Comparison of ENCODE assay signal across 19 cellular contexts in genomic region chr4:2742081-2742822, GRCh38. TPM values are rescaled to one million over a fixed set of nuclear protein-coding genes. Genes with fewer than 3 reads are reported as not detected.
A peak's percentile ranks its signal among the peaks of the same experiment; 100 is the strongest.
DNase-seq lines count a peak whose midpoint lies in the region; ATAC-seq and TF ChIP-seq lines count a peak whose summit lies in the region.
"Had no signal": no experiment of that assay in that cellular context is flagged by ENCODE, and none has a peak within 500 bp of the region (broad histone marks: within the 10 kb centered on the region; RNA-seq: fewer than 3 reads in every experiment).

No MANE protein-coding gene starts in this region.

- H3K4me3 ChIP-seq in effector memory CD4-positive, alpha-beta T cell (ENCODE audit: insufficient read depth, low read depth, low read length, poor library complexity, severe bottlenecking), result no peak overlapping the region
- H3K4me3 ChIP-seq: prostate gland had no signal

- no peaks in the 10 kb centered on the region for H3K9me3 ChIP-seq in effector memory CD4-positive, alpha-beta T cell (ENCODE audit: control insufficient read depth, low read length)
- H3K9me3 ChIP-seq: prostate gland had no signal

- peaks cover 4% of the 10 kb centered on the region for H3K9me3 Mint-ChIP-seq in activated CD4-positive, alpha-beta T cell treated with anti-CD3 and anti-CD28 coated beads, Interleukin-2, amount 10 ng/mL, durations not matched to agents 24 days and 14 days
- peaks cover 2% of the 10 kb centered on the region for H3K9me3 Mint-ChIP-seq in stimulated activated effector memory CD8-positive, alpha-beta T cell treated with anti-CD3 and anti-CD28 coated beads, Interleukin-12 subunit alpha, Interleukin-12 subunit beta, amount 100 ng/mL, for 72 hours
- H3K9me3 Mint-ChIP-seq: endodermal cell had no signal

- peak overlapping the region; percentile 71 for H3K27ac ChIP-seq in RWPE1
- peak overlapping the region; percentile 14 for H3K27ac ChIP-seq in effector memory CD4-positive, alpha-beta T cell (ENCODE audit: insufficient read depth, low read length, poor library complexity, severe bottlenecking)
- H3K27ac ChIP-seq: prostate gland had no signal

- TF ChIP-seq CTCF in RWPE1 (conservative IDR thresholded peaks at IDR 0.05; ENCODE audit: low read depth), result no peak

- ATAC-seq in stimulated activated effector memory CD8-positive, alpha-beta T cell treated with anti-CD3 and anti-CD28 coated beads, Interleukin-12 subunit alpha, Interleukin-12 subunit beta, amount 100 ng/mL, for 72 hours, result no peak
- ATAC-seq: activated CD4-positive, alpha-beta T cell treated with anti-CD3 and anti-CD28 coated beads for 36 hours; left cardiac atrium; stimulated activated naive CD8-positive, alpha-beta T cell treated with anti-CD3 and anti-CD28 coated beads, Interleukin-15, amount 100 ng/mL, for 72 hours had no signal

- H3K4me3 Mint-ChIP-seq in activated CD4-positive, alpha-beta T cell treated with anti-CD3 and anti-CD28 coated beads, Interleukin-2, amount 10 ng/mL, durations not matched to agents 24 days and 14 days, result no peak overlapping the region
- H3K4me3 Mint-ChIP-seq in stimulated activated effector memory CD8-positive, alpha-beta T cell treated with anti-CD3 and anti-CD28 coated beads, Interleukin-12 subunit alpha, Interleukin-12 subunit beta, amount 100 ng/mL, for 72 hours, result no peak overlapping the region
- H3K4me3 Mint-ChIP-seq: activated CD4-positive, alpha-beta T cell treated with anti-CD3 and anti-CD28 coated beads for 36 hours; endodermal cell; mesothelial cell of epicardium; stimulated activated naive CD8-positive, alpha-beta T cell treated with anti-CD3 and anti-CD28 coated beads, Interleukin-15, amount 100 ng/mL, for 72 hours had no signal

- no peaks in the 10 kb centered on the region for H3K27me3 Mint-ChIP-seq in activated CD4-positive, alpha-beta T cell treated with anti-CD3 and anti-CD28 coated beads, Interleukin-2, amount 10 ng/mL, durations not matched to agents 24 days and 14 days
- H3K27me3 Mint-ChIP-seq: activated CD4-positive, alpha-beta T cell treated with anti-CD3 and anti-CD28 coated beads for 36 hours; stimulated activated naive CD8-positive, alpha-beta T cell treated with anti-CD3 and anti-CD28 coated beads, Interleukin-15, amount 100 ng/mL, for 72 hours had no signal

- no peak for DNase-seq in activated CD4-positive, alpha-beta T cell treated with anti-CD3 and anti-CD28 coated beads, Interleukin-2, amount 10 ng/mL, durations not matched to agents 24 days and 14 days
- no peak for DNase-seq in activated CD4-positive, alpha-beta T cell treated with anti-CD3 and anti-CD28 coated beads, Interleukin-2, amount 50 U/mL, for 1 hour
- DNase-seq in RWPE1 (ENCODE audit: low spot score) (no peak), HEK293T (ENCODE audit: extremely low spot score) (no peak), mesenteric fat pad (ENCODE audit: low spot score) (no peak), DMS114 treated with DMSO at 0.1 percent for 48 hours (lab: John Stamatoyannopoulos, UW; ENCODE audit: unreplicated experiment) (no peak)
- DNase-seq in effector memory CD4-positive, alpha-beta T cell, result no peak
- DNase-seq in stimulated activated effector memory CD8-positive, alpha-beta T cell treated with anti-CD3 and anti-CD28 coated beads, Interleukin-12 subunit alpha, Interleukin-12 subunit beta, amount 100 ng/mL, for 72 hours (ENCODE audit: low spot score in 2 of 2), result no peak
- DNase-seq: 8988T; activated CD4-positive, alpha-beta T cell treated with anti-CD3 and anti-CD28 coated beads for 36 hours; activated CD8-positive, alpha-beta memory T cell treated with anti-CD3 and anti-CD28 coated beads, Interleukin-2, amount 50 U/mL, for 4 hours; activated gamma-delta T cell; endodermal cell; left cardiac atrium; NCI-H1105 treated with DMSO at 0.1 percent for 48 hours; NCI-H510A; stimulated activated naive CD8-positive, alpha-beta T cell treated with anti-CD3 and anti-CD28 coated beads, Interleukin-15, amount 100 ng/mL, for 72 hours had no signal

- intact Hi-C loops in activated CD4-positive, alpha-beta T cell treated with anti-CD3 and anti-CD28 coated beads, Interleukin-2, amount 10 ng/mL, durations not matched to agents 24 days and 14 days (cut with micrococcal nuclease), result loop anchor here (10.0 kb wide), 1 partner anchor 303 kb away; no protein-coding TSS in a partner anchor

- H3K36me3 Mint-ChIP-seq in activated CD4-positive, alpha-beta T cell treated with anti-CD3 and anti-CD28 coated beads, Interleukin-2, amount 10 ng/mL, durations not matched to agents 24 days and 14 days (ENCODE audit: low read depth), result peaks cover 74% of the 10 kb centered on the region
- H3K36me3 Mint-ChIP-seq in stimulated activated effector memory CD8-positive, alpha-beta T cell treated with anti-CD3 and anti-CD28 coated beads, Interleukin-12 subunit alpha, Interleukin-12 subunit beta, amount 100 ng/mL, for 72 hours, result peaks cover 87% of the 10 kb centered on the region

- H3K36me3 ChIP-seq in effector memory CD4-positive, alpha-beta T cell (ENCODE audit: control insufficient read depth, insufficient read depth, low read length), result peaks cover 46% of the 10 kb centered on the region

- POLR2A ChIA-PET in RWPE1 (lab: Yijun Ruan, JAX; ENCODE audit: low non-redundant PET) (no interaction called here), HEK293T (lab: Yijun Ruan, JAX) (no interaction called here)

- H3K4me1 Mint-ChIP-seq in activated CD4-positive, alpha-beta T cell treated with anti-CD3 and anti-CD28 coated beads, Interleukin-2, amount 10 ng/mL, durations not matched to agents 24 days and 14 days, result peaks cover 37% of the 10 kb centered on the region
- peaks cover 53% of the 10 kb centered on the region for H3K4me1 Mint-ChIP-seq in stimulated activated effector memory CD8-positive, alpha-beta T cell treated with anti-CD3 and anti-CD28 coated beads, Interleukin-12 subunit alpha, Interleukin-12 subunit beta, amount 100 ng/mL, for 72 hours
- H3K4me1 Mint-ChIP-seq: endodermal cell had no signal

- CTCF ChIA-PET in RWPE1 (lab: Yijun Ruan, JAX), result no interaction called here
- CTCF ChIA-PET in HEK293T (lab: Yijun Ruan, JAX), result no interaction called here

- H3K27ac Mint-ChIP-seq in activated CD4-positive, alpha-beta T cell treated with anti-CD3 and anti-CD28 coated beads, Interleukin-2, amount 10 ng/mL, durations not matched to agents 24 days and 14 days, result peak overlapping the region; percentile 15
- H3K27ac Mint-ChIP-seq in stimulated activated effector memory CD8-positive, alpha-beta T cell treated with anti-CD3 and anti-CD28 coated beads, Interleukin-12 subunit alpha, Interleukin-12 subunit beta, amount 100 ng/mL, for 72 hours, result peak overlapping the region; percentile 96
- H3K27ac Mint-ChIP-seq: mesothelial cell of epicardium had no signal

- peaks cover 16% of the 10 kb centered on the region for H3K4me1 ChIP-seq in effector memory CD4-positive, alpha-beta T cell (ENCODE audit: control insufficient read depth, insufficient read depth, low read length, poor library complexity, severe bottlenecking)

- H3K27me3 ChIP-seq in effector memory CD4-positive, alpha-beta T cell (replicated peaks; ENCODE audit: control insufficient read depth, insufficient read depth, low read length, poor library complexity, severe bottlenecking), result no peaks in the 10 kb centered on the region

TF ChIP-seq in HEK293T, 16 proteins besides CTCF, POLR2A, EP300 and RAD21:
- TF ChIP-seq FOXA1 (IDR thresholded peaks at IDR 0.05) (no peak), L3MBTL2 (conservative IDR thresholded peaks at IDR 0.05) (no peak), ARNT (IDR thresholded peaks at IDR 0.05) (no peak), HDGF (IDR thresholded peaks at IDR 0.05; ENCODE audit: borderline replicate concordance) (no peak), FOXM1 (IDR thresholded peaks at IDR 0.05; ENCODE audit: borderline replicate concordance) (no peak), FOXK2 (IDR thresholded peaks at IDR 0.05) (no peak), NFRKB (IDR thresholded peaks at IDR 0.05) (no peak), BHLHE40 (IDR thresholded peaks at IDR 0.05; ENCODE audit: borderline replicate concordance) (no peak), ZNF384 (IDR thresholded peaks at IDR 0.05) (no peak), LEF1 (IDR thresholded peaks at IDR 0.05; ENCODE audit: borderline replicate concordance) (no peak), SUZ12 (IDR thresholded peaks at IDR 0.05) (no peak), TARDBP (IDR thresholded peaks at IDR 0.05) (no peak), CTBP1 (IDR thresholded peaks at IDR 0.05; ENCODE audit: borderline replicate concordance) (no peak), ELF4 (IDR thresholded peaks at IDR 0.05) (no peak)
- TF ChIP-seq, protein P1, sequence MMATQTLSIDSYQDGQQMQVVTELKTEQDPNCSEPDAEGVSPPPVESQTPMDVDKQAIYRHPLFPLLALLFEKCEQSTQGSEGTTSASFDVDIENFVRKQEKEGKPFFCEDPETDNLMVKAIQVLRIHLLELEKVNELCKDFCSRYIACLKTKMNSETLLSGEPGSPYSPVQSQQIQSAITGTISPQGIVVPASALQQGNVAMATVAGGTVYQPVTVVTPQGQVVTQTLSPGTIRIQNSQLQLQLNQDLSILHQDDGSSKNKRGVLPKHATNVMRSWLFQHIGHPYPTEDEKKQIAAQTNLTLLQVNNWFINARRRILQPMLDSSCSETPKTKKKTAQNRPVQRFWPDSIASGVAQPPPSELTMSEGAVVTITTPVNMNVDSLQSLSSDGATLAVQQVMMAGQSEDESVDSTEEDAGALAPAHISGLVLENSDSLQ (IDR thresholded peaks at IDR 0.05), result no peak

RNA-seq across cellular contexts. Expression of gene TNIP2, which starts 13.9 kb away (rescaled TPM):
- total RNA-seq in activated CD4-positive, alpha-beta T cell treated with anti-CD3 and anti-CD28 coated beads, Interleukin-2, amount 10 ng/mL, durations not matched to agents 24 days and 14 days, result 98.7 and 99.6 TPM in 2 replicates
- total RNA-seq in mesenteric fat pad, result 49.5 TPM

RNA-seq across cellular contexts. Expression of gene SH3BP2, which starts 50.6 kb away (rescaled TPM):
- total RNA-seq in activated CD4-positive, alpha-beta T cell treated with anti-CD3 and anti-CD28 coated beads, Interleukin-2, amount 10 ng/mL, durations not matched to agents 24 days and 14 days, result 83.9 and 88.5 TPM in 2 replicates
- total RNA-seq in mesenteric fat pad, result 63.9 TPM
